In genomic region chr2:20236496-20236895, GRCh38 we compare ENCODE assay signal across 16 cellular contexts. TPM values are rescaled to one million over a fixed set of nuclear protein-coding genes. Genes with fewer than 3 reads are reported as not detected.
"Had no signal": no experiment of that assay in that cellular context is flagged by ENCODE, and none has a peak within 500 bp of the region (broad histone marks: within the 10 kb centered on the region; RNA-seq: fewer than 3 reads in every experiment).

No MANE protein-coding gene starts in this region.

- DNase-seq: activated CD4-positive, alpha-beta T cell treated with anti-CD3 and anti-CD28 coated beads, Interleukin-2, amount 50 U/mL, for 4 hours; activated CD4-positive, CD25-positive, alpha-beta regulatory T cell treated with anti-CD3 and anti-CD28 coated beads, Interleukin-2, amount 50 U/mL, for 72 hours; activated effector memory CD4-positive, alpha-beta T cell treated with anti-CD3 and anti-CD28 coated beads, Interleukin-2, amount 50 U/mL, for 16 hours; caudate nucleus; immature natural killer cell; left cardiac atrium; naive thymus-derived CD4-positive, alpha-beta T cell; stimulated activated CD4-positive, alpha-beta T cell treated with anti-CD3 and anti-CD28 coated beads, Interleukin-2, amount 100 ng/mL, for 48 hours; T-helper 1 cell; T1000; tibial artery had no signal

- ATAC-seq: left cardiac atrium; SK-N-SH treated with all-trans-retinoic acid at 6 μM for 48 hours; stimulated activated memory B cell treated with anti-CD40 and anti-IgM and Interleukin-4, amounts not matched to agents 10 μg/mL and 1 μg/mL and 100 μg/mL, for 72 hours had no signal

- H3K36me3 Mint-ChIP-seq: activated naive CD4-positive, alpha-beta T cell treated with anti-CD3 and anti-CD28 coated beads, Interleukin-2, amount 50 U/mL, for 72 hours; immature natural killer cell; stimulated activated memory B cell treated with anti-CD40 and anti-IgM and Interleukin-4, amounts not matched to agents 10 μg/mL and 1 μg/mL and 100 μg/mL, for 72 hours had no signal

- H3K4me1 ChIP-seq: tibial artery had no signal

- H3K9me3 Mint-ChIP-seq: immature natural killer cell had no signal

- H3K36me3 ChIP-seq: tibial artery had no signal

- H3K9me3 ChIP-seq: mucosa of descending colon, tibial artery had no signal

- H3K4me3 ChIP-seq: lung, mucosa of descending colon, tibial artery had no signal

- H3K27ac Mint-ChIP-seq: activated naive CD4-positive, alpha-beta T cell treated with anti-CD3 and anti-CD28 coated beads, Interleukin-2, amount 50 U/mL, for 72 hours; immature natural killer cell; naive thymus-derived CD4-positive, alpha-beta T cell; stimulated activated memory B cell treated with anti-CD40 and anti-IgM and Interleukin-4, amounts not matched to agents 10 μg/mL and 1 μg/mL and 100 μg/mL, for 72 hours had no signal

- H3K4me1 Mint-ChIP-seq: stimulated activated memory B cell treated with anti-CD40 and anti-IgM and Interleukin-4, amounts not matched to agents 10 μg/mL and 1 μg/mL and 100 μg/mL, for 72 hours had no signal

- H3K4me3 Mint-ChIP-seq: immature natural killer cell; naive thymus-derived CD4-positive, alpha-beta T cell; stimulated activated memory B cell treated with anti-CD40 and anti-IgM and Interleukin-4, amounts not matched to agents 10 μg/mL and 1 μg/mL and 100 μg/mL, for 72 hours had no signal

- H3K27ac ChIP-seq: tibial artery had no signal

RNA-seq across cellular contexts. Expression of gene SDC1, which starts 11.6 kb away (rescaled TPM):
- polyA plus RNA-seq: immature natural killer cell; naive thymus-derived CD4-positive, alpha-beta T cell had no signal
